Comparison of ENCODE assay signal across 8 cellular contexts in genomic region chr6:144013486-144013909, GRCh38. TPM values are rescaled to one million over a fixed set of nuclear protein-coding genes. Genes with fewer than 3 reads are reported as not detected.
A peak's percentile ranks its signal among the peaks of the same experiment; 100 is the strongest.
DNase-seq lines count a peak whose midpoint lies in the region; ATAC-seq and TF ChIP-seq lines count a peak whose summit lies in the region.

No MANE protein-coding gene starts in this region.

- no peaks in the 10 kb centered on the region for H3K27me3 ChIP-seq in lower lobe of right lung (ENCODE audit: low read depth)

- no peaks in the 10 kb centered on the region for H3K36me3 ChIP-seq in lower lobe of right lung

- peak; percentile 91 for TF ChIP-seq CTCF in lower lobe of right lung (IDR thresholded peaks at IDR 0.05)

- H3K27ac ChIP-seq in lower lobe of right lung = no peak overlapping the region

- ATAC-seq in lower lobe of right lung (peak; percentile 82 to 83), GM18505 (IDR thresholded peaks at IDR 0.05; ENCODE audit: unreplicated experiment) (no peak)

- no peak for TF ChIP-seq POLR2A in GM18505 (IDR thresholded peaks at IDR 0.05; ENCODE audit: borderline replicate concordance, extremely low read depth, insufficient read depth, insufficient read length)

- CTCF ChIA-PET in HEK293T (lab: Yijun Ruan, JAX) = interaction anchor here (0.6 to 5.1 kb wide), 9 partner anchors 48 to 504 kb away, joined by 3 to 37 read pairs (median 4); partner anchors contain the start of gene FUCA2

- H3K4me1 ChIP-seq in lower lobe of right lung = no peaks in the 10 kb centered on the region

- POLR2A ChIA-PET in HEK293T (lab: Yijun Ruan, JAX) = interaction anchor here (1.1 kb wide), 1 partner anchor 171 kb away, joined by 6 read pairs; the partner anchor contains the start of gene LTV1

- intact Hi-C loops in lower lobe of right lung (cut with DNase I) = loop anchor here (10.0 kb wide), 1 partner anchor 439 kb away; no protein-coding TSS in a partner anchor

- no peaks in the 10 kb centered on the region for H3K9me3 ChIP-seq in lower lobe of right lung

- no peak overlapping the region for H3K4me3 ChIP-seq in lower lobe of right lung

- DNase-seq in COLO668 (lab: John Stamatoyannopoulos, UW; ENCODE audit: unreplicated experiment) (peak; percentile 72), HEK293T (ENCODE audit: extremely low spot score) (peak; percentile 82), NCI-H526 treated with DMSO at 0.1 percent for 48 hours (lab: John Stamatoyannopoulos, UW) (peak; percentile 55), ecto neural progenitor cell (ENCODE audit: low spot score) (peak; percentile 77), lower lobe of right lung (peak; percentile 87)
- peak; percentile 43 to 49 for DNase-seq in activated CD4-positive, alpha-beta T cell treated with anti-CD3 and anti-CD28 coated beads, Interleukin-2, amount 50 U/mL, for 24 hours (ENCODE audit: low read depth in 1 of 2, low spot score in 1 of 2)
- peak; percentile 27 to 40 for DNase-seq in stimulated activated CD8-positive, alpha-beta memory T cell treated with anti-CD3 and anti-CD28 coated beads, Interleukin-2, amount 100 ng/mL, for 1 hour (ENCODE audit: low read depth in 2 of 2)

TF ChIP-seq in HEK293T, 16 proteins besides CTCF, POLR2A, EP300 and RAD21:
- no peak for TF ChIP-seq NFRKB (IDR thresholded peaks at IDR 0.05)
- TF ChIP-seq, protein P1, sequence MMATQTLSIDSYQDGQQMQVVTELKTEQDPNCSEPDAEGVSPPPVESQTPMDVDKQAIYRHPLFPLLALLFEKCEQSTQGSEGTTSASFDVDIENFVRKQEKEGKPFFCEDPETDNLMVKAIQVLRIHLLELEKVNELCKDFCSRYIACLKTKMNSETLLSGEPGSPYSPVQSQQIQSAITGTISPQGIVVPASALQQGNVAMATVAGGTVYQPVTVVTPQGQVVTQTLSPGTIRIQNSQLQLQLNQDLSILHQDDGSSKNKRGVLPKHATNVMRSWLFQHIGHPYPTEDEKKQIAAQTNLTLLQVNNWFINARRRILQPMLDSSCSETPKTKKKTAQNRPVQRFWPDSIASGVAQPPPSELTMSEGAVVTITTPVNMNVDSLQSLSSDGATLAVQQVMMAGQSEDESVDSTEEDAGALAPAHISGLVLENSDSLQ (IDR thresholded peaks at IDR 0.05) = 0 out of 2 replicates have a peak, but pooled peaks have one; percentile 18

RNA-seq across cellular contexts. Expression of gene PLAGL1, which starts 5.4 kb away (rescaled TPM):
- total RNA-seq in lower lobe of right lung = 44.7 TPM

Comparison
In these comparisons a context has a peak if more than half of its experiments do, and no peak if none do; other contexts are left out.
1. DNase-seq: peak in every context shown above with its lines; median percentile 87 in lower lobe of right lung; 82 in HEK293T; 77 in ecto neural progenitor cell; 72 in COLO668; 55 in NCI-H526 treated with DMSO at 0.1 percent for 48 hours; 46 in activated CD4-positive, alpha-beta T cell treated with anti-CD3 and anti-CD28 coated beads, Interleukin-2, amount 50 U/mL, for 24 hours; 34 in stimulated activated CD8-positive, alpha-beta memory T cell treated with anti-CD3 and anti-CD28 coated beads, Interleukin-2, amount 100 ng/mL, for 1 hour.